In genomic region chr3:115692887-115693524, GRCh38 we compare ENCODE assay signal across 8 cellular contexts.
DNase-seq lines count a peak whose midpoint lies in the region; ATAC-seq, FAIRE-seq and TF ChIP-seq lines count a peak whose summit lies in the region.

No MANE protein-coding gene starts in this region.

- no peaks in the 10 kb centered on the region for H3K36me3 Mint-ChIP-seq in activated T-helper 17 cell treated with anti-CD3 and anti-CD28 coated beads, Interleukin-2, amount 50 U/mL, for 72 hours (ENCODE audit: low read depth)

- FAIRE-seq in H54 (lab: Jason Lieb, UNC): peak; percentile 99

- no peak overlapping the region for H3K27ac Mint-ChIP-seq in activated T-helper 17 cell treated with anti-CD3 and anti-CD28 coated beads, Interleukin-2, amount 50 U/mL, for 72 hours

- ATAC-seq in activated T-helper 17 cell treated with anti-CD3 and anti-CD28 coated beads, Interleukin-2, amount 50 U/mL, for 72 hours (replicated peaks): peak; percentile 85

- peak; percentile 5 for DNase-seq in GF-D8 (lab: John Stamatoyannopoulos, UW)
- peak; percentile 38 for DNase-seq in H54 (ENCODE audit: insufficient read length, low spot score)
- DNase-seq in LNCaP clone FGC (ENCODE audit: low read depth): peak; percentile 19
- DNase-seq in RPMI7951 (ENCODE audit: low read depth): peak; percentile 78
- DNase-seq in foreskin melanocyte: peak; percentile 74
- peak; percentile 50 to 74 (median 59) for DNase-seq in ovary
- peak; percentile 77 for DNase-seq in transverse colon

- peaks cover 11% of the 10 kb centered on the region for H3K27me3 Mint-ChIP-seq in activated T-helper 17 cell treated with anti-CD3 and anti-CD28 coated beads, Interleukin-2, amount 50 U/mL, for 72 hours

- H3K27me3 ChIP-seq in ovary: no peaks in the 10 kb centered on the region
- no peaks in the 10 kb centered on the region for H3K27me3 ChIP-seq in transverse colon

- no peaks in the 10 kb centered on the region for H3K9me3 Mint-ChIP-seq in activated T-helper 17 cell treated with anti-CD3 and anti-CD28 coated beads, Interleukin-2, amount 50 U/mL, for 72 hours

- H3K4me1 ChIP-seq in ovary (ENCODE audit: insufficient read depth) (peaks cover 3% of the 10 kb centered on the region), transverse colon (peaks cover 0 to 4% (median 0%) of the 10 kb centered on the region in 4 donors)

- in situ Hi-C loops in transverse colon (cut with MboI; ENCODE audit: low pct_ligation_motif_present in 1 of 4, low pct_unique_long_range_greater_than_20kb in 1 of 4, low sequenced_read_pairs in 3 of 4): loop anchor here in 3 of 4 donors (25.0 kb wide), 3 partner anchors 456 to 856 kb away; no protein-coding TSS in a partner anchor

- TF ChIP-seq CTCF in LNCaP clone FGC (IDR thresholded peaks at IDR 0.05; ENCODE audit: control insufficient read depth, extremely low read depth, insufficient read depth) (peak; percentile 91), ovary (IDR thresholded peaks at IDR 0.05) (peak; percentile 58 to 74 (median 68)), transverse colon (IDR thresholded peaks at IDR 0.05) (peak; percentile 70 to 77 (median 76))

- TF ChIP-seq EP300 in ovary (IDR thresholded peaks at IDR 0.05) (no peak), transverse colon (IDR thresholded peaks at IDR 0.05; ENCODE audit: low read depth) (no peak)

- no peak overlapping the region for H3K4me3 Mint-ChIP-seq in activated T-helper 17 cell treated with anti-CD3 and anti-CD28 coated beads, Interleukin-2, amount 50 U/mL, for 72 hours

- intact Hi-C loops in ovary (cut with DNase I): loop anchor here in 2 of 4 donors (5.0 to 10.0 kb wide), 3 partner anchors 92 to 478 kb away; no protein-coding TSS in a partner anchor
- intact Hi-C loops in transverse colon (cut with DNase I; ENCODE audit: low total_unique reads): loop anchor here (10.0 kb wide), 1 partner anchor 468 kb away; no protein-coding TSS in a partner anchor

- no peaks in the 10 kb centered on the region for H3K9me3 ChIP-seq in ovary
- no peaks in the 10 kb centered on the region for H3K9me3 ChIP-seq in transverse colon

- H3K4me1 Mint-ChIP-seq in activated T-helper 17 cell treated with anti-CD3 and anti-CD28 coated beads, Interleukin-2, amount 50 U/mL, for 72 hours: no peaks in the 10 kb centered on the region

- no peaks in the 10 kb centered on the region for H3K36me3 ChIP-seq in ovary
- no peaks in the 10 kb centered on the region for H3K36me3 ChIP-seq in transverse colon

- H3K27ac ChIP-seq in ovary: no peak overlapping the region
- no peak overlapping the region for H3K27ac ChIP-seq in transverse colon

- no peak for TF ChIP-seq POLR2A in H54 (IDR thresholded peaks at IDR 0.05; ENCODE audit: low read depth, low read length)
- TF ChIP-seq POLR2A in ovary (IDR thresholded peaks at IDR 0.05): no peak
- TF ChIP-seq POLR2A in transverse colon (IDR thresholded peaks at IDR 0.05): no peak

- H3K4me3 ChIP-seq in LNCaP clone FGC (ENCODE audit: low read depth, low read length) (no peak overlapping the region), ovary (no peak overlapping the region), transverse colon (no peak overlapping the region)

- 23 to 29% (median 25%) methylated on average over 8 of the region's 8 CpGs for WGBS in ovary, 3 donors
- WGBS in transverse colon (ENCODE audit: low coverage in 1 of 2), 2 donors: 21 to 33% methylated on average over 6 to 8 of the region's 8 CpGs

Comparison
In these comparisons a context has a peak if more than half of its experiments do, and no peak if none do; other contexts are left out.
1. DNase-seq: peak in every context shown above with its lines; median percentile 78 in RPMI7951; 77 in transverse colon; 74 in foreskin melanocyte; 59 in ovary; 38 in H54; 19 in LNCaP clone FGC; 5 in GF-D8.